19 cellular contexts compared by ENCODE assay signal in the genomic region with DNA sequence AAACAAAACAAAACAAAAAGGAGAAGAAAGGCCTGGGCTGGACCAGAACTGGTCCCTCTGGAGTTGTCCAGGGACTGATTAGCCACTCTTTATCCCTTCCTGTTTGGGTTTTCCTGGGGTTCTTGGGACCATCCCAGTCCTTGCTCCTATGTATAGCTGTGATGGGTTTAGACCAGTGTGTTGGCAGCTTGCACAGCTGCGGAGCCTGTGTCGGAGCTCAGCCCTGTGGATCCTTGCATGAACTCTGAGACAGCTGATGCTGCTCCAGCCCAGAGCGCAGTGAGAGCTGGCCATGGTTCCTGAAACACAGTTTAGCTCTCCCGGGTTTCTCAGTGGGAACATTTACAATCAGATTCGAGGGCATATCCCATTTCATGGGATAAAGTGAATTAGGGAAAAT. TPM values are rescaled to one million over a fixed set of nuclear protein-coding genes. Genes with fewer than 3 reads are reported as not detected.
DNase-seq lines count a peak whose midpoint lies in the region; ATAC-seq and TF ChIP-seq lines count a peak whose summit lies in the region.
"Had no signal": no experiment of that assay in that cellular context is flagged by ENCODE, and none has a peak within 500 bp of the region (broad histone marks: within the 10 kb centered on the region; RNA-seq: fewer than 3 reads in every experiment).

No MANE protein-coding gene starts in this region.

- peaks cover 6% of the 10 kb centered on the region for H3K4me1 Mint-ChIP-seq in activated CD8-positive, alpha-beta T cell treated with anti-CD3 and anti-CD28 coated beads for 36 hours (ENCODE audit: low read depth)
- H3K4me1 Mint-ChIP-seq in activated naive CD4-positive, alpha-beta T cell treated with anti-CD3 and anti-CD28 coated beads, Interleukin-2, amount 10 ng/mL, durations not matched to agents 7 days and 5 days: peaks cover 22% of the 10 kb centered on the region
- peaks cover 9% of the 10 kb centered on the region for H3K4me1 Mint-ChIP-seq in activated naive CD8-positive, alpha-beta T cell treated with anti-CD3 and anti-CD28 coated beads for 36 hours

- no peaks in the 10 kb centered on the region for H3K27me3 Mint-ChIP-seq in activated CD8-positive, alpha-beta T cell treated with anti-CD3 and anti-CD28 coated beads for 36 hours
- H3K27me3 Mint-ChIP-seq in activated naive CD4-positive, alpha-beta T cell treated with anti-CD3 and anti-CD28 coated beads, Interleukin-2, amount 10 ng/mL, durations not matched to agents 7 days and 5 days: no peaks in the 10 kb centered on the region
- no peaks in the 10 kb centered on the region for H3K27me3 Mint-ChIP-seq in activated naive CD8-positive, alpha-beta T cell treated with anti-CD3 and anti-CD28 coated beads for 36 hours
- H3K27me3 Mint-ChIP-seq: T-cell had no signal

- peak overlapping the region in 1 of 11 experiments; percentile 76; a peak in 2 of 22 replicates for H3K27ac ChIP-seq in BLaER1 treated with 17β-estradiol and CSF1 and Interleukin-3, amounts not matched to agents 10 nM and 100 nM
- H3K27ac ChIP-seq in SJCRH30 (peak overlapping the region; percentile 36), right cardiac atrium (ENCODE audit: low read length) (no peak overlapping the region), parathyroid adenoma (no peak overlapping the region)
- H3K27ac ChIP-seq: ascending aorta, coronary artery, ovary had no signal

- no peak overlapping the region for H3K4me3 ChIP-seq in BLaER1 treated with 17β-estradiol and CSF1 and Interleukin-3, amounts not matched to agents 10 nM and 100 nM
- H3K4me3 ChIP-seq in SJCRH30: no peak overlapping the region
- H3K4me3 ChIP-seq in right cardiac atrium (ENCODE audit: low read length): no peak overlapping the region
- H3K4me3 ChIP-seq in parathyroid adenoma (ENCODE audit: low read depth, low read length): no peak overlapping the region
- H3K4me3 ChIP-seq: ascending aorta, coronary artery, K562, ovary had no signal

- H3K4me3 Mint-ChIP-seq in activated CD8-positive, alpha-beta T cell treated with anti-CD3 and anti-CD28 coated beads for 36 hours: no peak overlapping the region
- H3K4me3 Mint-ChIP-seq in activated naive CD4-positive, alpha-beta T cell treated with anti-CD3 and anti-CD28 coated beads, Interleukin-2, amount 10 ng/mL, durations not matched to agents 7 days and 5 days: no peak overlapping the region
- H3K4me3 Mint-ChIP-seq in activated naive CD8-positive, alpha-beta T cell treated with anti-CD3 and anti-CD28 coated beads for 36 hours: no peak overlapping the region
- H3K4me3 Mint-ChIP-seq: T-cell had no signal

- peaks cover 25 to 47% (median 40%) of the 10 kb centered on the region in 11 experiments for H3K36me3 ChIP-seq in BLaER1 treated with 17β-estradiol and CSF1 and Interleukin-3, amounts not matched to agents 10 nM and 100 nM
- H3K36me3 ChIP-seq in SJCRH30: no peaks in the 10 kb centered on the region
- no peaks in the 10 kb centered on the region for H3K36me3 ChIP-seq in parathyroid adenoma (ENCODE audit: control insufficient read depth, insufficient read depth, low read length)
- H3K36me3 ChIP-seq: ovary had no signal

- H4K20me1 ChIP-seq in BLaER1 treated with 17β-estradiol and CSF1 and Interleukin-3, amounts not matched to agents 10 nM and 100 nM: peaks cover 0 to 50% (median 20%) of the 10 kb centered on the region in 11 experiments; a peak in 15 of 22 replicates

- no peak overlapping the region for H3K27ac Mint-ChIP-seq in activated CD8-positive, alpha-beta T cell treated with anti-CD3 and anti-CD28 coated beads for 36 hours
- H3K27ac Mint-ChIP-seq in activated naive CD4-positive, alpha-beta T cell treated with anti-CD3 and anti-CD28 coated beads, Interleukin-2, amount 10 ng/mL, durations not matched to agents 7 days and 5 days: no peak overlapping the region
- H3K27ac Mint-ChIP-seq in activated naive CD8-positive, alpha-beta T cell treated with anti-CD3 and anti-CD28 coated beads for 36 hours: no peak overlapping the region
- H3K27ac Mint-ChIP-seq: T-cell had no signal

- intact Hi-C loops in right cardiac atrium (cut with DNase I): loop anchor here in 3 of 4 donors (5.0 kb wide), 2 partner anchors 56 to 61 kb away; no protein-coding TSS in a partner anchor
- intact Hi-C loops in activated CD8-positive, alpha-beta T cell treated with anti-CD3 and anti-CD28 coated beads for 36 hours (cut with micrococcal nuclease): loop anchor here (10.0 kb wide), 1 partner anchor 263 kb away; no protein-coding TSS in a partner anchor

- H3K9me3 Mint-ChIP-seq in activated CD8-positive, alpha-beta T cell treated with anti-CD3 and anti-CD28 coated beads for 36 hours: no peaks in the 10 kb centered on the region
- no peaks in the 10 kb centered on the region for H3K9me3 Mint-ChIP-seq in activated naive CD4-positive, alpha-beta T cell treated with anti-CD3 and anti-CD28 coated beads, Interleukin-2, amount 10 ng/mL, durations not matched to agents 7 days and 5 days
- no peaks in the 10 kb centered on the region for H3K9me3 Mint-ChIP-seq in activated naive CD8-positive, alpha-beta T cell treated with anti-CD3 and anti-CD28 coated beads for 36 hours
- H3K9me3 Mint-ChIP-seq: T-cell had no signal

- no peak for TF ChIP-seq CTCF in parathyroid adenoma (IDR thresholded peaks at IDR 0.05)
- TF ChIP-seq CTCF in activated CD8-positive, alpha-beta T cell treated with anti-CD3 and anti-CD28 coated beads for 36 hours (IDR thresholded peaks at IDR 0.05): no peak

- DNase-seq in SJCRH30: peak; percentile 70 to 86
- peak in 2 of 3 donors; percentile 70 to 74 for DNase-seq in right cardiac atrium
- no peak for DNase-seq in activated CD8-positive, alpha-beta T cell treated with anti-CD3 and anti-CD28 coated beads for 36 hours
- no peak for DNase-seq in activated naive CD4-positive, alpha-beta T cell treated with anti-CD3 and anti-CD28 coated beads, Interleukin-2, amount 10 ng/mL, durations not matched to agents 7 days and 5 days
- DNase-seq in activated naive CD8-positive, alpha-beta T cell treated with anti-CD3 and anti-CD28 coated beads for 36 hours: no peak
- DNase-seq: activated CD4-positive, CD25-positive, alpha-beta regulatory T cell; activated CD8-positive, alpha-beta memory T cell treated with anti-CD3 and anti-CD28 coated beads for 24 hours; GOT3; NCI-H1092 treated with DMSO at 0.1 percent for 48 hours; NCI-H774; stimulated activated naive CD4-positive, alpha-beta T cell treated with Interleukin-2 at 50 U/mL for 16 hours; T-cell had no signal

- no peak overlapping the region for H3K9ac ChIP-seq in BLaER1 treated with 17β-estradiol and CSF1 and Interleukin-3, amounts not matched to agents 10 nM and 100 nM
- no peak overlapping the region for H3K9ac ChIP-seq in parathyroid adenoma

- H3K4me1 ChIP-seq in BLaER1 treated with 17β-estradiol and CSF1 and Interleukin-3, amounts not matched to agents 10 nM and 100 nM: peaks cover 35 to 54% (median 52%) of the 10 kb centered on the region in 10 experiments
- H3K4me1 ChIP-seq in SJCRH30: peaks cover 10% of the 10 kb centered on the region
- H3K4me1 ChIP-seq in right cardiac atrium (ENCODE audit: control insufficient read depth, insufficient read depth, low read length): peaks cover 3% of the 10 kb centered on the region
- peaks cover 3% of the 10 kb centered on the region for H3K4me1 ChIP-seq in parathyroid adenoma

- peak; percentile 69 to 74 for ATAC-seq in right cardiac atrium
- ATAC-seq in activated CD8-positive, alpha-beta T cell treated with anti-CD3 and anti-CD28 coated beads for 36 hours: no peak
- ATAC-seq in GM21390 (IDR thresholded peaks at IDR 0.05; ENCODE audit: unreplicated experiment): no peak
- ATAC-seq: K562, T-cell had no signal

- peak overlapping the region; percentile 44 for H2AFZ ChIP-seq in parathyroid adenoma

- H3K9me3 ChIP-seq in BLaER1 treated with 17β-estradiol and CSF1 and Interleukin-3, amounts not matched to agents 10 nM and 100 nM (replicated peaks in 1 of 11): no peaks in the 10 kb centered on the region
- H3K9me3 ChIP-seq in SJCRH30 (replicated peaks) (no peaks in the 10 kb centered on the region), right cardiac atrium (ENCODE audit: control insufficient read depth, low read length) (no peaks in the 10 kb centered on the region), parathyroid adenoma (ENCODE audit: control insufficient read depth, low read length) (no peaks in the 10 kb centered on the region)
- H3K9me3 ChIP-seq: ascending aorta, ovary had no signal

- H3K79me2 ChIP-seq in parathyroid adenoma: no peaks in the 10 kb centered on the region

- H3K4me2 ChIP-seq in BLaER1 treated with 17β-estradiol and CSF1 and Interleukin-3, amounts not matched to agents 10 nM and 100 nM: peak overlapping the region in 7 of 11 experiments; percentile 7 to 90 (median 85); a peak in 10 of 22 replicates
- H3K4me2 ChIP-seq in parathyroid adenoma (ENCODE audit: low read length): no peak overlapping the region

- WGBS in right cardiac atrium: 35% methylated on average over 5 of the region's 5 CpGs

- POLR2A ChIA-PET in activated CD8-positive, alpha-beta T cell treated with anti-CD3 and anti-CD28 coated beads for 36 hours (lab: Charles Lee): no interaction called here

- peaks cover 3% of the 10 kb centered on the region for H3K36me3 Mint-ChIP-seq in activated CD8-positive, alpha-beta T cell treated with anti-CD3 and anti-CD28 coated beads for 36 hours (ENCODE audit: low read depth)
- H3K36me3 Mint-ChIP-seq in activated naive CD4-positive, alpha-beta T cell treated with anti-CD3 and anti-CD28 coated beads, Interleukin-2, amount 10 ng/mL, durations not matched to agents 7 days and 5 days: peaks cover 5% of the 10 kb centered on the region
- peaks cover 1% of the 10 kb centered on the region for H3K36me3 Mint-ChIP-seq in activated naive CD8-positive, alpha-beta T cell treated with anti-CD3 and anti-CD28 coated beads for 36 hours

- no peaks in the 10 kb centered on the region for H3K27me3 ChIP-seq in BLaER1 treated with 17β-estradiol and CSF1 and Interleukin-3, amounts not matched to agents 10 nM and 100 nM
- no peaks in the 10 kb centered on the region for H3K27me3 ChIP-seq in SJCRH30
- H3K27me3 ChIP-seq in right cardiac atrium (ENCODE audit: control insufficient read depth, insufficient read depth): no peaks in the 10 kb centered on the region
- no peaks in the 10 kb centered on the region for H3K27me3 ChIP-seq in parathyroid adenoma (ENCODE audit: control insufficient read depth, insufficient read depth, low read length)
- H3K27me3 ChIP-seq: ascending aorta, ovary had no signal

- CTCF ChIA-PET in activated CD8-positive, alpha-beta T cell treated with anti-CD3 and anti-CD28 coated beads for 36 hours (lab: Charles Lee): interaction anchor here (1.4 to 12.7 kb wide), 2 partner anchors 40 to 60 kb away, joined by 3 to 247 read pairs; no protein-coding TSS in a partner anchor
- CTCF ChIA-PET in activated naive CD4-positive, alpha-beta T cell treated with anti-CD3 and anti-CD28 coated beads, Interleukin-2, amount 10 ng/mL, durations not matched to agents 7 days and 5 days (lab: Charles Lee): interaction anchor here (1.0 to 13.8 kb wide), 4 partner anchors 10 to 343 kb away, joined by 3 to 272 read pairs (median 4); no protein-coding TSS in a partner anchor

RNA-seq across cellular contexts. Expression of gene IMPA2, which starts 16.9 kb away (rescaled TPM):
- total RNA-seq in SJCRH30 (2014; rRNA removed; shearing (Covaris generic)): 35.8 and 36.6 TPM in 2 replicates
- 10 to 100 TPM; 19.8 to 26.9 (median 23.1) TPM for total RNA-seq in right cardiac atrium
- 21.9 TPM for polyA plus RNA-seq in right cardiac atrium
- total RNA-seq in activated CD8-positive, alpha-beta T cell treated with anti-CD3 and anti-CD28 coated beads for 36 hours: 10 to 100 TPM; 17.7 to 20.8 TPM
- 10 to 100 TPM; 16.0 to 17.2 TPM for total RNA-seq in activated naive CD8-positive, alpha-beta T cell treated with anti-CD3 and anti-CD28 coated beads for 36 hours

Comparison
In these comparisons a context has a peak if more than half of its experiments do, and no peak if none do; other contexts are left out.
1. DNase-seq: peak in SJCRH30 (2 of 2) and right cardiac atrium (2 of 3); none in activated CD8-positive, alpha-beta T cell treated with anti-CD3 and anti-CD28 coated beads for 36 hours (single experiment), activated naive CD4-positive, alpha-beta T cell treated with anti-CD3 and anti-CD28 coated beads, Interleukin-2, amount 10 ng/mL, durations not matched to agents 7 days and 5 days (single experiment) and activated naive CD8-positive, alpha-beta T cell treated with anti-CD3 and anti-CD28 coated beads for 36 hours (single experiment).
2. ATAC-seq: peak in right cardiac atrium (2 of 2); none in activated CD8-positive, alpha-beta T cell treated with anti-CD3 and anti-CD28 coated beads for 36 hours (single experiment) and GM21390 (single experiment).